1 cellular context compared by ENCODE assay signal in genomic region chr3:66386925-66387650, GRCh38.
TF ChIP-seq lines count a peak whose summit lies in the region.

No MANE protein-coding gene starts in this region.

TF ChIP-seq in GM12878, 131 proteins besides CTCF, POLR2A, EP300 and RAD21 (continued from another document and continues in another):
- TF ChIP-seq CUX1 (IDR thresholded peaks at IDR 0.05; ENCODE audit: insufficient replicate concordance, low read depth, low read length): peak; percentile 72
- no peak for TF ChIP-seq ZNF384 (IDR thresholded peaks at IDR 0.05; ENCODE audit: borderline replicate concordance, low read depth, low read length)
- peak; percentile 22; the same call in 1 of the 2 replicates for TF ChIP-seq CREM (IDR thresholded peaks at IDR 0.05; ENCODE audit: low read depth)
- no peak for TF ChIP-seq HSF1 (IDR thresholded peaks at IDR 0.05; ENCODE audit: low read depth, low read length)
- no peak for TF ChIP-seq NR2C2 (IDR thresholded peaks at IDR 0.05; ENCODE audit: borderline replicate concordance, control insufficient read depth, insufficient read length, low read depth)
- no peak for TF ChIP-seq ZNF207 (IDR thresholded peaks at IDR 0.05; ENCODE audit: borderline replicate concordance)
- peak; percentile 69 for TF ChIP-seq ZNF687 (IDR thresholded peaks at IDR 0.05)
- 0 out of 2 replicates have a peak, but pooled peaks have one; percentile 38 for TF ChIP-seq ZNF592 (IDR thresholded peaks at IDR 0.05)
- TF ChIP-seq PKNOX1 (IDR thresholded peaks at IDR 0.05): no peak
- peak; percentile 22; the same call in 1 of the 2 replicates for TF ChIP-seq SMARCA5 (IDR thresholded peaks at IDR 0.05)
- TF ChIP-seq YY1 (IDR thresholded peaks at IDR 0.05; ENCODE audit: low read depth, low read length): no peak; the same call in 1 of the 2 replicates
- peak; percentile 84 for TF ChIP-seq MEF2B (IDR thresholded peaks at IDR 0.05; ENCODE audit: partially characterized antibody, poor library complexity, severe bottlenecking)
- TF ChIP-seq SPI1 (IDR thresholded peaks at IDR 0.05; ENCODE audit: borderline replicate concordance, insufficient read depth, low read depth, low read length): peak; percentile 25; the same call in 1 of the 2 replicates
- no peak for TF ChIP-seq ATF7 (IDR thresholded peaks at IDR 0.05; ENCODE audit: low read depth)
- no peak for TF ChIP-seq NRF1 (conservative IDR thresholded peaks at IDR 0.05; ENCODE audit: low read depth, low read length)
- TF ChIP-seq SIN3A (IDR thresholded peaks at IDR 0.05; ENCODE audit: low read depth, low read length): no peak
- peak; percentile 89; the same call in 2 of the 3 replicates for TF ChIP-seq POU2F2 (IDR thresholded peaks at IDR 0.05; ENCODE audit: borderline replicate concordance, low read depth, low read length)
- TF ChIP-seq PML (IDR thresholded peaks at IDR 0.05; ENCODE audit: low read length): no peak
- TF ChIP-seq TCF12 (IDR thresholded peaks at IDR 0.05; ENCODE audit: low read depth, low read length): peak; percentile 52; the same call in 1 of the 2 replicates
- TF ChIP-seq IKZF2 (IDR thresholded peaks at IDR 0.05): 0 out of 4 replicates have a peak, but pooled peaks of 1 of the 2 experiments have one; percentile 12
- 0 out of 2 replicates have a peak, but pooled peaks have one; percentile 37 for TF ChIP-seq RUNX3 (IDR thresholded peaks at IDR 0.05; ENCODE audit: low read length)
- TF ChIP-seq RELA (IDR thresholded peaks at IDR 0.05; ENCODE audit: borderline replicate concordance, partially characterized antibody): no peak
- peak; percentile 45; the same call in 1 of the 2 replicates for TF ChIP-seq IKZF1 (conservative IDR thresholded peaks at IDR 0.05)
- 0 out of 2 replicates have a peak, but pooled peaks have one; percentile 58 for TF ChIP-seq FOXM1 (IDR thresholded peaks at IDR 0.05; ENCODE audit: low read depth, low read length)
- no peak for TF ChIP-seq MEF2A (IDR thresholded peaks at IDR 0.05; ENCODE audit: insufficient read depth, low read depth, low read length)
- TF ChIP-seq BRCA1 (IDR thresholded peaks at IDR 0.05; ENCODE audit: low read depth, low read length): no peak
- no peak for TF ChIP-seq ZNF217 (IDR thresholded peaks at IDR 0.05)
- TF ChIP-seq, protein P1, sequence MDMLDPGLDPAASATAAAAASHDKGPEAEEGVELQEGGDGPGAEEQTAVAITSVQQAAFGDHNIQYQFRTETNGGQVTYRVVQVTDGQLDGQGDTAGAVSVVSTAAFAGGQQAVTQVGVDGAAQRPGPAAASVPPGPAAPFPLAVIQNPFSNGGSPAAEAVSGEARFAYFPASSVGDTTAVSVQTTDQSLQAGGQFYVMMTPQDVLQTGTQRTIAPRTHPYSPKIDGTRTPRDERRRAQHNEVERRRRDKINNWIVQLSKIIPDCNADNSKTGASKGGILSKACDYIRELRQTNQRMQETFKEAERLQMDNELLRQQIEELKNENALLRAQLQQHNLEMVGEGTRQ (IDR thresholded peaks at IDR 0.05; ENCODE audit: borderline replicate concordance, low read depth, low read length): peak; percentile 48
- TF ChIP-seq SMAD1 (IDR thresholded peaks at IDR 0.05; ENCODE audit: low read depth, partially characterized antibody): no peak
- TF ChIP-seq ZNF274 (IDR thresholded peaks at IDR 0.05; ENCODE audit: insufficient read depth, insufficient read length): no peak
- TF ChIP-seq RELB (IDR thresholded peaks at IDR 0.05; ENCODE audit: low read depth): peak; percentile 90
- peak; percentile 47; the same call in 1 of the 2 replicates for TF ChIP-seq CHD2 (IDR thresholded peaks at IDR 0.05; ENCODE audit: borderline replicate concordance, low read depth, low read length)
- TF ChIP-seq, protein P2, sequence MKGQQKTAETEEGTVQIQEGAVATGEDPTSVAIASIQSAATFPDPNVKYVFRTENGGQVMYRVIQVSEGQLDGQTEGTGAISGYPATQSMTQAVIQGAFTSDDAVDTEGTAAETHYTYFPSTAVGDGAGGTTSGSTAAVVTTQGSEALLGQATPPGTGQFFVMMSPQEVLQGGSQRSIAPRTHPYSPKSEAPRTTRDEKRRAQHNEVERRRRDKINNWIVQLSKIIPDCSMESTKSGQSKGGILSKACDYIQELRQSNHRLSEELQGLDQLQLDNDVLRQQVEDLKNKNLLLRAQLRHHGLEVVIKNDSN (IDR thresholded peaks at IDR 0.05; ENCODE audit: borderline replicate concordance, extremely low read length, insufficient read depth, low read depth, low read length): peak; percentile 31
- TF ChIP-seq RFX5 (IDR thresholded peaks at IDR 0.05; ENCODE audit: low read depth, low read length): 0 out of 2 replicates have a peak, but pooled peaks have one; percentile 27
- TF ChIP-seq ZNF622 (IDR thresholded peaks at IDR 0.05): no peak
- TF ChIP-seq SIX5 (IDR thresholded peaks at IDR 0.05; ENCODE audit: low read depth, low read length, severe bottlenecking): no peak
